Comparison of ENCODE assay signal across 22 cellular contexts in genomic region chr4:93888768-93889167, GRCh38.
A peak's percentile ranks its signal among the peaks of the same experiment; 100 is the strongest.
DNase-seq lines count a peak whose midpoint lies in the region; ATAC-seq, FAIRE-seq and TF ChIP-seq lines count a peak whose summit lies in the region.
"Had no signal": no experiment of that assay in that cellular context is flagged by ENCODE, and none has a peak within 500 bp of the region (broad histone marks: within the 10 kb centered on the region; RNA-seq: fewer than 3 reads in every experiment).

No MANE protein-coding gene starts in this region.

- DNase-seq in mucosa of descending colon (no peak), small intestine (peak; percentile 42), Ammon's horn (ENCODE audit: low spot score) (no peak), urothelium cell line (ENCODE audit: low spot score) (no peak)
- DNase-seq in stimulated activated CD4-positive, alpha-beta T cell treated with anti-CD3 and anti-CD28 coated beads, Interleukin-15, amount 100 ng/mL, for 24 hours, result no peak
- DNase-seq: 8988T; ACHN; Caco-2; Calu3; CD4-positive, alpha-beta T cell; CD8-positive, alpha-beta T cell; DMS79 treated with DMSO at 0.1 percent for 48 hours; GF-D8 had no signal

- no peaks in the 10 kb centered on the region for H3K27me3 ChIP-seq in small intestine (ENCODE audit: control insufficient read depth in 2 of 2, insufficient read depth in 2 of 2, low read length in 2 of 2)
- H3K27me3 ChIP-seq: BLaER1 treated with 17β-estradiol and CSF1 and Interleukin-3, amounts not matched to agents 10 nM and 100 nM had no signal

- FAIRE-seq in endometrium (lab: Jason Lieb, UNC) (peak; percentile 35), small intestine (lab: Jason Lieb, UNC) (no peak), urothelium cell line (lab: Jason Lieb, UNC) (no peak)
- FAIRE-seq: A204.1, D721Med, G401.6, GM12891, GM19239 had no signal

- no peak overlapping the region for H3K4me3 ChIP-seq in mucosa of descending colon
- no peak overlapping the region for H3K4me3 ChIP-seq in small intestine (ENCODE audit: low read depth in 1 of 2, low read length in 2 of 2)
- H3K4me3 ChIP-seq: BLaER1 treated with 17β-estradiol and CSF1 and Interleukin-3, amounts not matched to agents 10 nM and 100 nM had no signal

- H3K9me3 ChIP-seq in mucosa of descending colon (no peaks in the 10 kb centered on the region), small intestine (ENCODE audit: control insufficient read depth, low read depth) (no peaks in the 10 kb centered on the region)
- H3K9me3 ChIP-seq: BLaER1 treated with 17β-estradiol and CSF1 and Interleukin-3, amounts not matched to agents 10 nM and 100 nM; Caco-2 had no signal

- TF ChIP-seq CTCF in mucosa of descending colon (IDR thresholded peaks at IDR 0.05), result no peak

- intact Hi-C loops in mucosa of descending colon (cut with DNase I, micrococcal nuclease), result no loop called here

- H3K27ac ChIP-seq in small intestine (ENCODE audit: low read depth in 1 of 2, low read length in 1 of 2), result no peak overlapping the region
- H3K27ac ChIP-seq: BLaER1 treated with 17β-estradiol and CSF1 and Interleukin-3, amounts not matched to agents 10 nM and 100 nM; C4-2B had no signal

- ATAC-seq in mucosa of descending colon (peak; percentile 85), HG02885 (IDR thresholded peaks at IDR 0.05; ENCODE audit: poor library complexity, unreplicated experiment) (no peak)
- ATAC-seq: CD8-positive, alpha-beta T cell had no signal

- H3K36me3 ChIP-seq in mucosa of descending colon (ENCODE audit: low read depth) (no peaks in the 10 kb centered on the region), small intestine (ENCODE audit: control insufficient read depth in 2 of 2, insufficient read depth in 2 of 2, low read length in 2 of 2) (no peaks in the 10 kb centered on the region)
- H3K36me3 ChIP-seq: BLaER1 treated with 17β-estradiol and CSF1 and Interleukin-3, amounts not matched to agents 10 nM and 100 nM had no signal

- peaks cover 4% of the 10 kb centered on the region for H3K4me1 ChIP-seq in mucosa of descending colon (ENCODE audit: low read depth)
- H3K4me1 ChIP-seq in small intestine (ENCODE audit: control insufficient read depth in 2 of 2, insufficient read depth in 1 of 2, low read depth in 1 of 2, low read length in 1 of 2), result no peaks in the 10 kb centered on the region
- H3K4me1 ChIP-seq: BLaER1 treated with 17β-estradiol and CSF1 and Interleukin-3, amounts not matched to agents 10 nM and 100 nM; Caco-2 had no signal
